8 cellular contexts compared by ENCODE assay signal in the genomic region with DNA sequence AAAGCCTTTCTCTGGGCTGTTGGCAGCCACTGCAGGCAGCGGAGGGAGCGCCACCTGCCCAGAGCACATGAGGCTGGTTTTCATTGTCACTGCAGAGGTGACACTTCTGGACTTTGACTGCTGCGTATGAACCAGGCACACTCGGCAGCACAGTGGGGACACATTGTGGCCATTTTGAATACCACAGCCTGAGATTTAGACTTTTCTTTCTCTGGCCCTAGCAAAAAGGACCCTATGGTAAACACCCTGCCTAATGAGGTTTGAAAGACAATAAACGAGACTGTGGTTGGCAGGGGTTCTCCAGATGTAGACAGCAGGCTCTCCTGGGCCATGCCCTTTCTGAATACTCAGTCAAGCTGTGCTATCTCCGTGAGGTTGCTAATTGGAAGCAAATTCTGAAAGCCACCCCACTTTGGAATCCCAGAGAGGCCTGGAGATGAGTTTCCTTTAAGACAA. TPM values are rescaled to one million over a fixed set of nuclear protein-coding genes. Genes with fewer than 3 reads are reported as not detected.
DNase-seq lines count a peak whose midpoint lies in the region; ATAC-seq and TF ChIP-seq lines count a peak whose summit lies in the region.

No MANE protein-coding gene starts in this region.

- intact Hi-C loops in Right ventricle myocardium superior (cut with DNase I) (loop anchor here (2.0 kb wide), 1 partner anchor 427 kb away; no protein-coding TSS in a partner anchor), posterior cingulate gyrus (cut with DNase I) (loop anchor here (1.0 kb wide), 1 partner anchor 428 kb away; no protein-coding TSS in a partner anchor)

- H3K4me3 ChIP-seq in AG04449 (ENCODE audit: low read depth, low read length) (no peak overlapping the region), MG63 (no peak overlapping the region)

- DNase-seq in AG04449 (ENCODE audit: low read depth, low spot score) (no peak), NCI-H460 (ENCODE audit: extremely low read depth, low read depth) (peak; percentile 36), Right ventricle myocardium superior (peak; percentile 57), posterior cingulate gyrus (peak; percentile 31 to 95 (median 62)), MG63 (no peak)
- peak; percentile 31 to 39 for DNase-seq in activated T-cell treated with anti-CD3 and anti-CD28 coated beads, Interleukin-2, amount 50 U/mL, for 48 hours

- no peaks in the 10 kb centered on the region for H3K9me3 ChIP-seq in MG63

- H3K27me3 ChIP-seq in MG63, result no peaks in the 10 kb centered on the region

- ATAC-seq in HG03095 (IDR thresholded peaks at IDR 0.05; ENCODE audit: unreplicated experiment), result peak; percentile 63
- ATAC-seq in Right ventricle myocardium superior (ENCODE audit: poor library complexity), result peak; percentile 82

- peak; percentile 65 for TF ChIP-seq CTCF in AG04449 (IDR thresholded peaks at IDR 0.05; ENCODE audit: insufficient read depth, low read length, missing control alignments)
- peak; percentile 51 for TF ChIP-seq CTCF in GM12874 (IDR thresholded peaks at IDR 0.05; ENCODE audit: insufficient read depth, low read depth, low read length)

- H3K36me3 ChIP-seq in MG63, result no peaks in the 10 kb centered on the region

- CTCF ChIA-PET in AG04449 (lab: Yijun Ruan, JAX), result interaction anchor here (0.7 to 24.1 kb wide), 9 partner anchors 9 to 689 kb away, joined by 3 to 500 read pairs (median 7); partner anchors contain the start of genes ATP5PO, KCNE2, MRPS6 and SLC5A3

- POLR2A ChIA-PET in AG04449 (lab: Yijun Ruan, JAX), result no interaction called here

RNA-seq across cellular contexts. Expression of gene KCNE2, which starts 12.0 kb away (rescaled TPM):
- not detected in 2 replicates for total RNA-seq in NCI-H460 (2014; rRNA removed; shearing (Covaris generic))
- not detected in 2 replicates for polyA plus RNA-seq in NCI-H460 (2014; cell fraction: nucleus; rRNA removed)
- total RNA-seq in Right ventricle myocardium superior, result not detected
- not detected in 2 replicates for total RNA-seq in MG63 (2014; rRNA removed; shearing (Covaris generic); ENCODE audit: low replicate concordance)

RNA-seq across cellular contexts. Expression of gene SMIM11, which starts 23.5 kb away (rescaled TPM):
- 21.3 and 37.1 TPM in 2 replicates for total RNA-seq in NCI-H460 (2014; rRNA removed; shearing (Covaris generic))
- 17.6 and 23.0 TPM in 2 replicates for polyA plus RNA-seq in NCI-H460 (2014; cell fraction: nucleus; rRNA removed)
- total RNA-seq in Right ventricle myocardium superior, result 6.1 TPM
- 7.9 and 12.3 TPM in 2 replicates for total RNA-seq in MG63 (2014; rRNA removed; shearing (Covaris generic); ENCODE audit: low replicate concordance)

Comparison
In these comparisons a context has a peak if more than half of its experiments do, and no peak if none do; other contexts are left out.
1. DNase-seq: peak in NCI-H460 (single experiment), activated T-cell treated with anti-CD3 and anti-CD28 coated beads, Interleukin-2, amount 50 U/mL, for 48 hours (2 of 2), Right ventricle myocardium superior (single experiment) and posterior cingulate gyrus (10 of 10); none in AG04449 (single experiment) and MG63 (single experiment).